Comparison of ENCODE assay signal across 8 cellular contexts in the genomic region with DNA sequence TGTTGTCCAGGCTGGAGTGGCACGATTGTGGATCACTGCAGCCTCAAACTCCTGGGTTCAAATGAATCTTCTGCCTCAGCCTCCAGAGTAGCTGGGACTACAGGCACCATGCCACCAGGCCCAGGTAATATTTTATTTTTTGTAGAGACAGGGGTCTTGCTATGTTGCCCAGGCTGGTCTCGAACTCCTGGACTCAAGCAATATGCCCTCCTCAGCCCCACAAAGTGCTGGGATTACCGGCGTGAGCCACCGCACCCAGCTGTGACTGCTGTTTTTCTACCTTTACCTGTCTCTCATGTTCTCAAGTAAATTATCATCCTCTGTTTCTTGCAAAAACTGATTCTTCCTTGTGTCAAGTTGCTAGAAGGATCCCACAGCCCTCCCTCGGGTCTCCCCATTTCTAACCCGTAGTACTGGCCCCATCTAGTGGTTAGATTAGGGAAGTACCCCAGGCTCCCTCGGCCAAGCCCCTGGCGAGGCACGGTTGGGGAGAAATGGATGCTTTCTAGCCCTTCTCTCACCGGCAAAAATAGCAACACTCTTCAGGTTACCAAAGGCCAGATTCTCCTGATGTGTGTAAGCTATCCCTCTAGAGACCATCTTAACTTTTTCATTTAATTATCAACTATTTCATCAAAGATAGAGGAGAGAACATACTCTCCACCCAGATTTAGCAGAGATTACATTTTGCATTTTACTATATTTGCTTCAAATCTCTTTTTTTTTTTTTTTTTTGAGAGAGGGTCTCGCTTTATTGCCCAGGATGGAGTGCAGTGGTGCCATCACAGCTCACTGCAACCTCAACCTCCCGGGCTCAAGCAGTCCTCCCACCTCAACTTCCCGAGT. TPM values are rescaled to one million over a fixed set of nuclear protein-coding genes. Genes with fewer than 3 reads are reported as not detected.
DNase-seq lines count a peak whose midpoint lies in the region; ATAC-seq and TF ChIP-seq lines count a peak whose summit lies in the region.

No MANE protein-coding gene starts in this region.

- H3K4me3 Mint-ChIP-seq in GM23338: no peak overlapping the region; the same call in 2 of the 3 replicates

- H3K9ac ChIP-seq in liver (ENCODE audit: low read depth in 1 of 2, low read length in 2 of 2): no peak overlapping the region

- ATAC-seq in GM23338 (peak; percentile 98), GM19463 (IDR thresholded peaks at IDR 0.05; ENCODE audit: unreplicated experiment) (no peak)

- H3K9me3 ChIP-seq in liver (ENCODE audit: control insufficient read depth in 4 of 4, low read length in 3 of 4): no peaks in the 10 kb centered on the region

- H3K79me2 ChIP-seq in GM23338 (replicated peaks; ENCODE audit: insufficient read depth): no peaks in the 10 kb centered on the region

- H3K4me2 ChIP-seq in GM23338: no peak overlapping the region

- no peak overlapping the region for H3K27ac ChIP-seq in GM23338 (ENCODE audit: low read depth)
- no peak overlapping the region for H3K27ac ChIP-seq in liver (ENCODE audit: low read depth in 1 of 2, low read length in 2 of 2)

- H3K36me3 ChIP-seq in GM23338 (ENCODE audit: insufficient read depth) (no peaks in the 10 kb centered on the region), liver (ENCODE audit: control insufficient read depth in 4 of 4, insufficient read depth in 3 of 4, low read depth in 1 of 4, low read length in 3 of 4) (no peaks in the 10 kb centered on the region)

- H3K4me1 Mint-ChIP-seq in GM23338: no peaks in the 10 kb centered on the region

- H3K9me2 ChIP-seq in GM23338 (ENCODE audit: insufficient read depth): no peaks in the 10 kb centered on the region

- peak; percentile 91 for TF ChIP-seq CTCF in AG10803 (conservative IDR thresholded peaks at IDR 0.05; ENCODE audit: low read length)
- peak; percentile 93 to 96 for TF ChIP-seq CTCF in GM23338 (conservative IDR thresholded peaks at IDR 0.05; ENCODE audit: low read depth in 2 of 2)
- TF ChIP-seq CTCF in choroid plexus epithelial cell (conservative IDR thresholded peaks at IDR 0.05; ENCODE audit: low read depth, low read length): peak; percentile 96
- TF ChIP-seq CTCF in liver (IDR thresholded peaks at IDR 0.05; ENCODE audit: low read depth, low read length, missing input control): peak; percentile 94

- no peak overlapping the region for H3K4me3 ChIP-seq in AG10803 (ENCODE audit: low read length)
- no peak overlapping the region for H3K4me3 ChIP-seq in GM23338
- no peak overlapping the region for H3K4me3 ChIP-seq in choroid plexus epithelial cell (ENCODE audit: low read depth, low read length)
- H3K4me3 ChIP-seq in liver (ENCODE audit: low read depth in 1 of 3, low read length in 3 of 3): no peak overlapping the region

- H3F3A ChIP-seq in GM23338 (replicated peaks; ENCODE audit: low read depth): no peaks in the 10 kb centered on the region

- H3K27ac Mint-ChIP-seq in GM23338: no peak overlapping the region

- H3K27me3 ChIP-seq in GM23338 (ENCODE audit: insufficient read depth): no peaks in the 10 kb centered on the region
- H3K27me3 ChIP-seq in liver (ENCODE audit: control insufficient read depth in 4 of 4, insufficient read depth in 4 of 4, low read length in 3 of 4): no peaks in the 10 kb centered on the region

- H3K27me3 Mint-ChIP-seq in GM23338 (ENCODE audit: insufficient read depth, low read depth, poor library complexity): peaks cover 9% of the 10 kb centered on the region

- H4K20me1 ChIP-seq in GM23338 (replicated peaks; ENCODE audit: insufficient read depth): no peaks in the 10 kb centered on the region

- TF ChIP-seq RAD21 in liver (IDR thresholded peaks at IDR 0.05): peak; percentile 94 to 97

- H3K4me1 ChIP-seq in GM23338 (ENCODE audit: insufficient read depth) (no peaks in the 10 kb centered on the region), liver (ENCODE audit: control insufficient read depth in 4 of 4, insufficient read depth in 4 of 4, low read length in 3 of 4) (no peaks in the 10 kb centered on the region)

- DNase-seq in AG10803 (ENCODE audit: low read depth): peak; percentile 75
- DNase-seq in GM23338 (ENCODE audit: low spot score): peak; percentile 91
- peak; percentile 55 for DNase-seq in NCI-H345 treated with DMSO at 0.1 percent for 48 hours (lab: John Stamatoyannopoulos, UW; ENCODE audit: unreplicated experiment)
- peak; percentile 63 to 80 for DNase-seq in activated CD4-positive, alpha-beta T cell treated with anti-CD3 and anti-CD28 coated beads for 4 hours
- DNase-seq in choroid plexus epithelial cell (ENCODE audit: low read depth): peak; percentile 90
- peak; percentile 60 to 63 (median 62) for DNase-seq in stimulated activated CD4-positive, alpha-beta T cell treated with anti-CD3 and anti-CD28 coated beads, TNF-alpha, amount 100 ng/mL, for 24 hours (ENCODE audit: low read depth in 3 of 3)

- 33% methylated on average over 14 of the region's 14 CpGs for WGBS in liver

- no peaks in the 10 kb centered on the region; the same call in 2 of the 3 replicates for H3K9me3 Mint-ChIP-seq in GM23338

- H2AFZ ChIP-seq in GM23338: no peak overlapping the region

- H3K36me3 Mint-ChIP-seq in GM23338 (ENCODE audit: low read depth): no peaks in the 10 kb centered on the region

TF ChIP-seq in GM23338, 12 proteins besides CTCF, POLR2A, EP300 and RAD21 (continues in another document):
- TF ChIP-seq NANOG (IDR thresholded peaks at IDR 0.05; ENCODE audit: borderline replicate concordance) (no peak), STAT1 (IDR thresholded peaks at IDR 0.05; ENCODE audit: unreplicated experiment) (no peak), ZNF114 (CRISPR knock-in tag; IDR thresholded peaks at IDR 0.05) (no peak)

TF ChIP-seq in liver, 16 proteins besides CTCF, POLR2A, EP300 and RAD21:
- TF ChIP-seq EGR1 (IDR thresholded peaks at IDR 0.05; ENCODE audit: low read depth in 2 of 2) (no peak), GABPA (IDR thresholded peaks at IDR 0.05 in 1 of 2, conservative IDR thresholded peaks at IDR 0.05 in 1 of 2) (peak in 1 of 2 donors; percentile 16), NR2F2 (IDR thresholded peaks at IDR 0.05) (no peak)
- TF ChIP-seq, protein P1, sequence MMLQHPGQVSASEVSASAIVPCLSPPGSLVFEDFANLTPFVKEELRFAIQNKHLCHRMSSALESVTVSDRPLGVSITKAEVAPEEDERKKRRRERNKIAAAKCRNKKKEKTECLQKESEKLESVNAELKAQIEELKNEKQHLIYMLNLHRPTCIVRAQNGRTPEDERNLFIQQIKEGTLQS (IDR thresholded peaks at IDR 0.05): no peak

RNA-seq across cellular contexts. Expression of gene TOR1B, which starts 19.2 kb away (rescaled TPM):
- total RNA-seq in GM23338 (2014; rRNA removed; shearing (Covaris generic)): 36.2 and 42.4 TPM in 2 replicates
- 8.8 and 10.6 TPM in 2 replicates for polyA plus RNA-seq in GM23338 (2016; fragmentation: Nextera tagmentation; extraction: Ambion mirVana)
- 10 to 100 TPM; 18.6 to 31.9 TPM for total RNA-seq in liver
- 10 to 100 TPM; 12.8 to 17.1 TPM for polyA plus RNA-seq in liver

RNA-seq across cellular contexts. Expression of gene PTGES, which starts 30.9 kb away (rescaled TPM):
- 3.6 and 3.9 TPM in 2 replicates for total RNA-seq in GM23338 (2014; rRNA removed; shearing (Covaris generic))
- polyA plus RNA-seq in GM23338 (2016; fragmentation: Nextera tagmentation; extraction: Ambion mirVana) (2.8 and 3.3 TPM in 2 replicates), liver (under 1 TPM; 0.07 to 0.17 TPM)
- under 1 TPM in 1 of 2 donors, not detected in 1; 0.47 TPM for total RNA-seq in liver

RNA-seq across cellular contexts. Expression of gene TOR1A, which starts 40.2 kb away (rescaled TPM):
- 33.9 and 45.7 TPM in 2 replicates for total RNA-seq in GM23338 (2014; rRNA removed; shearing (Covaris generic))
- polyA plus RNA-seq in GM23338 (2016; fragmentation: Nextera tagmentation; extraction: Ambion mirVana) (23.6 and 24.2 TPM in 2 replicates), liver (10 to 100 TPM; 29.1 to 34.0 TPM)
- total RNA-seq in liver: 10 to 100 TPM; 18.3 to 30.5 TPM

RNA-seq across cellular contexts. Expression of gene C9orf78, which starts 51.3 kb away (rescaled TPM):
- 34.4 and 46.1 TPM in 2 replicates for total RNA-seq in GM23338 (2014; rRNA removed; shearing (Covaris generic))
- polyA plus RNA-seq in GM23338 (2016; fragmentation: Nextera tagmentation; extraction: Ambion mirVana): 72.8 and 84.6 TPM in 2 replicates
- total RNA-seq in liver: 10 to 100 TPM; 37.2 to 64.6 TPM
- polyA plus RNA-seq in liver: 10 to 100 TPM; 31.1 to 84.2 TPM

RNA-seq across cellular contexts. Expression of gene USP20, which starts 51.5 kb away (rescaled TPM):
- 12.0 and 13.0 TPM in 2 replicates for total RNA-seq in GM23338 (2014; rRNA removed; shearing (Covaris generic))
- polyA plus RNA-seq in GM23338 (2016; fragmentation: Nextera tagmentation; extraction: Ambion mirVana): 9.9 and 10.4 TPM in 2 replicates
- total RNA-seq in liver: 10 to 100 TPM; 11.7 to 19.8 TPM
- polyA plus RNA-seq in liver: 1 to 10 TPM; 8.2 to 8.8 TPM
